ENCODE assay signal across 13 cellular contexts in genomic region chr20:23145281-23145700, GRCh38. TPM values are rescaled to one million over a fixed set of nuclear protein-coding genes. Genes with fewer than 3 reads are reported as not detected.
DNase-seq lines count a peak whose midpoint lies in the region; ATAC-seq, FAIRE-seq and TF ChIP-seq lines count a peak whose summit lies in the region.
"Had no signal": no experiment of that assay in that cellular context is flagged by ENCODE, and none has a peak within 500 bp of the region (broad histone marks: within the 10 kb centered on the region; RNA-seq: fewer than 3 reads in every experiment).

No MANE protein-coding gene starts in this region.

- peak overlapping the region; percentile 9 to 52 for H3K4me3 Mint-ChIP-seq in CD14-positive monocyte
- H3K4me3 Mint-ChIP-seq in osteocyte (ENCODE audit: unreplicated experiment) = peak overlapping the region; percentile 42
- H3K4me3 Mint-ChIP-seq: activated CD8-positive, alpha-beta T cell treated with anti-CD3 and anti-CD28 coated beads, Interleukin-2, amount 10 ng/mL, durations not matched to agents 7 days and 5 days had no signal

- peaks cover 0 to 4% (median 0%) of the 10 kb centered on the region in 3 donors for H3K27me3 Mint-ChIP-seq in CD14-positive monocyte (ENCODE audit: low read depth in 3 of 3)
- no peaks in the 10 kb centered on the region for H3K27me3 Mint-ChIP-seq in osteocyte (ENCODE audit: unreplicated experiment)

- FAIRE-seq in endothelial cell of umbilical vein (lab: Jason Lieb, UNC) = peak; percentile 93
- FAIRE-seq: small intestine had no signal

- H3K4me3 ChIP-seq in OCI-LY3 (ENCODE audit: low read length) = 0 out of 2 replicates have a peak overlapping the region, but pooled peaks have one; percentile 12
- H3K4me3 ChIP-seq in endothelial cell of umbilical vein (replicated peaks in 1 of 3; ENCODE audit: insufficient read depth in 1 of 3, low read depth in 1 of 3, low read length in 3 of 3) = no peak overlapping the region
- H3K4me3 ChIP-seq: stomach had no signal

- no peaks in the 10 kb centered on the region; the same call in 1 of the 2 replicates for H3K27me3 ChIP-seq in OCI-LY3 (ENCODE audit: low read depth, low read length)
- no peaks in the 10 kb centered on the region for H3K27me3 ChIP-seq in endothelial cell of umbilical vein (ENCODE audit: control insufficient read depth in 2 of 2, insufficient read depth in 2 of 2, low read length in 2 of 2)
- H3K27me3 ChIP-seq: stomach had no signal

- CTCF ChIA-PET in endothelial cell of umbilical vein (lab: Charles Lee) = interaction anchor here (1.1 to 4.2 kb wide), 14 partner anchors 11 to 94 kb away, joined by 3 to 25 read pairs (median 4); partner anchors contain the start of gene CD93

- no peaks in the 10 kb centered on the region for H4K20me1 ChIP-seq in OCI-LY3 (ENCODE audit: insufficient read depth, low read length)
- H4K20me1 ChIP-seq in endothelial cell of umbilical vein (replicated peaks; ENCODE audit: control insufficient read depth, extremely low read depth, insufficient read depth, low read length) = no peaks in the 10 kb centered on the region

- TF ChIP-seq CTCF in CD14-positive monocyte (IDR thresholded peaks at IDR 0.05) = no peak
- TF ChIP-seq CTCF in OCI-LY3 (IDR thresholded peaks at IDR 0.05; ENCODE audit: low read depth, low read length) = no peak
- no peak for TF ChIP-seq CTCF in endothelial cell of umbilical vein (IDR thresholded peaks at IDR 0.05; ENCODE audit: extremely low read depth in 1 of 2, insufficient read depth in 1 of 2, low read depth in 1 of 2, low read length in 2 of 2)
- no peak for TF ChIP-seq CTCF in osteocyte (IDR thresholded peaks at IDR 0.05)

- no peak for TF ChIP-seq POLR2A in endothelial cell of umbilical vein (IDR thresholded peaks at IDR 0.05; ENCODE audit: low read depth, low read length)

- no peak overlapping the region for H2AFZ ChIP-seq in OCI-LY3 (ENCODE audit: low read depth, low read length)
- H2AFZ ChIP-seq in endothelial cell of umbilical vein (ENCODE audit: low read depth, low read length) = no peak overlapping the region

- BruUV-seq in endothelial cell of umbilical vein (replicated peaks; lab: Mats Ljungman, UMichigan) = no TSS peak

- dilution Hi-C loops in endothelial cell of umbilical vein (cut with MboI; ENCODE audit: extremely low pct_ligation_motif_present, low sequenced_read_pairs) = no loop called here

- no peaks in the 10 kb centered on the region for H3K9me1 ChIP-seq in endothelial cell of umbilical vein (replicated peaks; ENCODE audit: control insufficient read depth, extremely low read depth, insufficient read depth, low read length)

- POLR2A ChIA-PET in endothelial cell of umbilical vein (lab: Charles Lee) = interaction anchor here (0.6 to 2.4 kb wide), 3 partner anchors 39 to 59 kb away, joined by 3 to 8 read pairs (median 3); partner anchors contain the start of gene CD93

- peaks cover 12 to 13% of the 10 kb centered on the region in 2 donors for H3K36me3 Mint-ChIP-seq in CD14-positive monocyte
- no peaks in the 10 kb centered on the region for H3K36me3 Mint-ChIP-seq in osteocyte (ENCODE audit: unreplicated experiment)

- H3K9ac ChIP-seq in OCI-LY3 (ENCODE audit: low read length) (no peak overlapping the region), endothelial cell of umbilical vein (replicated peaks; ENCODE audit: extremely low read depth, insufficient read depth, low read length) (peak overlapping the region; percentile 56)

- H3K4me1 ChIP-seq in OCI-LY3 (ENCODE audit: low read length) (peaks cover 77% of the 10 kb centered on the region), endothelial cell of umbilical vein (ENCODE audit: control insufficient read depth, extremely low read depth, insufficient read depth, low read length) (peaks cover 93% of the 10 kb centered on the region)

- no peak for ATAC-seq in HG02870 (IDR thresholded peaks at IDR 0.05; ENCODE audit: unreplicated experiment)
- ATAC-seq: activated CD8-positive, alpha-beta T cell treated with anti-CD3 and anti-CD28 coated beads, Interleukin-2, amount 10 ng/mL, durations not matched to agents 7 days and 5 days had no signal

- intact Hi-C loops in CD14-positive monocyte (cut with micrococcal nuclease) (loop anchor here in 1 of 2 donors (5.0 kb wide), 2 partner anchors 52 to 58 kb away; partner anchors contain the start of gene CD93), endothelial cell of umbilical vein (cut with micrococcal nuclease) (loop anchor here (1.0 to 5.0 kb wide), 6 partner anchors 39 to 453 kb away; partner anchors contain the start of genes CD93 and NAPB)

- peak overlapping the region; percentile 87 to 100 (median 97) for H3K27ac Mint-ChIP-seq in CD14-positive monocyte
- peak overlapping the region; percentile 86 for H3K27ac Mint-ChIP-seq in osteocyte (ENCODE audit: unreplicated experiment)
- H3K27ac Mint-ChIP-seq: activated CD8-positive, alpha-beta T cell treated with anti-CD3 and anti-CD28 coated beads, Interleukin-2, amount 10 ng/mL, durations not matched to agents 7 days and 5 days had no signal

- H3K9me3 ChIP-seq in OCI-LY3 (ENCODE audit: insufficient read depth, low read length) (no peaks in the 10 kb centered on the region), endothelial cell of umbilical vein (replicated peaks; ENCODE audit: control insufficient read depth, insufficient read depth, low read length) (no peaks in the 10 kb centered on the region)
- H3K9me3 ChIP-seq: Caco-2, stomach had no signal

- peak overlapping the region; percentile 62 for H3K4me2 ChIP-seq in OCI-LY3 (ENCODE audit: low read length)
- no peak overlapping the region for H3K4me2 ChIP-seq in endothelial cell of umbilical vein (ENCODE audit: insufficient read depth, low read length)

- H3K27ac ChIP-seq in OCI-LY3 (ENCODE audit: low read length) (no peak overlapping the region; the same call in 1 of the 2 replicates), endothelial cell of umbilical vein (ENCODE audit: insufficient read depth, low read depth, low read length) (peak overlapping the region; percentile 88)

- H3K9me3 Mint-ChIP-seq in CD14-positive monocyte = no peaks in the 10 kb centered on the region
- no peaks in the 10 kb centered on the region for H3K9me3 Mint-ChIP-seq in osteocyte (ENCODE audit: unreplicated experiment)

- H3K36me3 ChIP-seq in OCI-LY3 (replicated peaks; ENCODE audit: low read depth, low read length) = no peaks in the 10 kb centered on the region
- no peaks in the 10 kb centered on the region for H3K36me3 ChIP-seq in endothelial cell of umbilical vein (ENCODE audit: control insufficient read depth in 2 of 2, extremely low read depth in 1 of 2, insufficient read depth in 2 of 2, low read length in 2 of 2)
- H3K36me3 ChIP-seq: stomach had no signal

- peaks cover 97% of the 10 kb centered on the region for H3K4me1 Mint-ChIP-seq in CD14-positive monocyte
- H3K4me1 Mint-ChIP-seq in osteocyte (ENCODE audit: unreplicated experiment) = peaks cover 72% of the 10 kb centered on the region

- no peaks in the 10 kb centered on the region for H3K79me2 ChIP-seq in OCI-LY3 (ENCODE audit: low read length)
- no peaks in the 10 kb centered on the region for H3K79me2 ChIP-seq in endothelial cell of umbilical vein (ENCODE audit: control insufficient read depth, insufficient read depth, low read length)

- DNase-seq in CD14-positive monocyte (ENCODE audit: low spot score) (peak; percentile 86), endothelial cell of umbilical vein (ENCODE audit: low read depth, low spot score) (peak; percentile 97), osteocyte (ENCODE audit: extremely low spot score, unreplicated experiment) (no peak), NCI-H128 (lab: John Stamatoyannopoulos, UW; ENCODE audit: unreplicated experiment) (no peak), NCI-H2196 treated with DMSO at 0.1 percent for 48 hours (lab: John Stamatoyannopoulos, UW; ENCODE audit: unreplicated experiment) (no peak), NCI-H1105 (lab: John Stamatoyannopoulos, UW) (no peak)
- DNase-seq: activated CD8-positive, alpha-beta T cell treated with anti-CD3 and anti-CD28 coated beads, Interleukin-2, amount 10 ng/mL, durations not matched to agents 7 days and 5 days; KBM-7; small intestine; stomach had no signal

TF ChIP-seq in endothelial cell of umbilical vein, 7 proteins besides CTCF, POLR2A, EP300 and RAD21:
- TF ChIP-seq MAX (IDR thresholded peaks at IDR 0.05; ENCODE audit: insufficient read depth, insufficient read length) (peak; percentile 96), POLR2AphosphoS5 (IDR thresholded peaks at IDR 0.05; ENCODE audit: insufficient read depth, low read depth, low read length) (peak; percentile 60), GATA2 (IDR thresholded peaks at IDR 0.05; ENCODE audit: insufficient read depth, insufficient read length, low read depth, low read length) (peak; percentile 53), MYC (IDR thresholded peaks at IDR 0.05; ENCODE audit: low read depth, low read length) (peak; percentile 67), EZH2 (IDR thresholded peaks at IDR 0.05; ENCODE audit: borderline replicate concordance, low read depth, low read length, severe bottlenecking) (no peak), FOS (IDR thresholded peaks at IDR 0.05; ENCODE audit: borderline replicate concordance, insufficient read depth, low read length) (peak; percentile 92), JUN (IDR thresholded peaks at IDR 0.05; ENCODE audit: borderline replicate concordance, insufficient read depth, insufficient read length, low read depth) (peak; percentile 90)

RNA-seq across cellular contexts. Expression of gene CD93, which starts 59.2 kb away (rescaled TPM):
- polyA plus RNA-seq in CD14-positive monocyte (10 to 100 TPM; 26.0 to 48.9 TPM), endothelial cell of umbilical vein (180 and 182 TPM in 2 replicates)
- total RNA-seq in endothelial cell of umbilical vein (346 and 413 TPM in 2 replicates), osteocyte (0.13 and 0.21 TPM in 2 replicates)
- 161 TPM in 2 replicates for polyA plus RNA-seq in endothelial cell of umbilical vein (2011; cell fraction: cytosol; rRNA removed)
- polyA plus RNA-seq in endothelial cell of umbilical vein (2011; cell fraction: nucleus; rRNA removed) = 223 and 228 TPM in 2 replicates
- 238 and 281 TPM in 2 replicates for polyA plus RNA-seq in endothelial cell of umbilical vein (2012)
- 380 and 445 TPM in 2 replicates for polyA minus RNA-seq in endothelial cell of umbilical vein
- polyA minus RNA-seq in endothelial cell of umbilical vein (2011; cell fraction: cytosol; rRNA and poly(A)+ RNA removed) = not detected
- polyA minus RNA-seq in endothelial cell of umbilical vein (2011; cell fraction: nucleus; rRNA and poly(A)+ RNA removed) = 156 and 158 TPM in 2 replicates
- total RNA-seq: Caco-2 had no signal

Comparison
In these comparisons a context has a peak if more than half of its experiments do, and no peak if none do; other contexts are left out.
1. DNase-seq: peak in CD14-positive monocyte (single experiment) and endothelial cell of umbilical vein (single experiment); none in osteocyte (single experiment), NCI-H128 (single experiment), NCI-H2196 treated with DMSO at 0.1 percent for 48 hours (single experiment) and NCI-H1105 (single experiment).
2. RNA of gene CD93, which starts 59.2 kb away (total RNA-seq): 346 to 413 TPM in endothelial cell of umbilical vein; 0.13 to 0.21 TPM in osteocyte; every median in the first group is over 100 times any median in the second.